Comparison of ENCODE assay signal across 28 cellular contexts in the genomic region with DNA sequence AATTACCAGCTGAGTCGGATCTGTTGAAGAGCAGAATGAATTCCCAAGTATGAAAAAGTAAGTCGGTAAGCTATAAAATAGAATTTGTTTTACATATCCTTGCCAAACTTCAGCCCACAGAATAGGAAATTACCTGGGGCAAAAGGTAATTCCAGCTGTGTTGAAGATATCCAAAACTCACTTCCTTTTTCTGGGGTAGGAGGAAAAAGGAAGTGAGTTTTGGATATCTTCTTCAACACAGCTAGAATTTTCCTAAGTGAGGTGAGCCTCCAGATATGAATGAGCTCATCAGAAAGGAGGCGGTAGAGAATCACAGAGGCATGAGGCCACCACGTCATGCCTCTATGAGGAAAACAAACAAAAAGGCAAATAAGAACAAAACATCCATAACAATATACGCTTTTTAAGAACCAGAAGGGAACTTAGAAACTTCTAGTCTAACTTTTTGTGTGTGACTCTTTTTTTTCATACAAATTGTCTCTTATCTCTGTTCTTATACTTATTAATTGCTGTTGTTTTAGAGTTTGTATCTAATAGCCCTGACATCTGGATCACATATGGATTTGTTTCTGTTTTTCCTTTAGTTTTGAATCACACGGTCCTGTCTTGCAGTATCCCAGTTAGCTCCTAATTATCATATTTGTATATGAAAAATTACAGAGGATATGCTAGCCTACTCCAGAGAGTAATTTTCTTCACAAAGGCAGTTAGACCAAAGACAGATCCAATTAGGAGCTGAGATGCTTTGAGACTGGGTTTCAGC.
DNase-seq lines count a peak whose midpoint lies in the region; ATAC-seq, FAIRE-seq and TF ChIP-seq lines count a peak whose summit lies in the region.
"Had no signal": no experiment of that assay in that cellular context is flagged by ENCODE, and none has a peak within 500 bp of the region (broad histone marks: within the 10 kb centered on the region; RNA-seq: fewer than 3 reads in every experiment).

No MANE protein-coding gene starts in this region.

- H3K36me3 Mint-ChIP-seq in astrocyte (ENCODE audit: low read depth, unreplicated experiment) = no peaks in the 10 kb centered on the region
- H3K36me3 Mint-ChIP-seq: activated CD4-positive, alpha-beta memory T cell treated with anti-CD3 and anti-CD28 coated beads for 36 hours; activated naive CD4-positive, alpha-beta T cell treated with anti-CD3 and anti-CD28 coated beads, Interleukin-2, amount 50 U/mL, for 72 hours; naive thymus-derived CD8-positive, alpha-beta T cell had no signal

- no peaks in the 10 kb centered on the region for H3K36me3 ChIP-seq in astrocyte (ENCODE audit: insufficient read depth, low read length)
- H3K36me3 ChIP-seq: MG63, tibial artery had no signal

- peaks cover 8% of the 10 kb centered on the region for H3K4me1 ChIP-seq in astrocyte (ENCODE audit: insufficient read depth, low read length)
- H3K4me1 ChIP-seq: tibial artery had no signal

- no peak for FAIRE-seq in astrocyte (lab: Jason Lieb, UNC)
- FAIRE-seq: GM12878, H54, kidney, small intestine had no signal

- no peak for ATAC-seq in HG03342 (IDR thresholded peaks at IDR 0.05; ENCODE audit: unreplicated experiment)
- ATAC-seq in esophagus mucosa = no peak
- ATAC-seq: activated CD4-positive, CD25-positive, alpha-beta regulatory T cell treated with anti-CD3 and anti-CD28 coated beads, Interleukin-2, amount 50 U/mL, for 24 hours; activated naive CD4-positive, alpha-beta T cell treated with anti-CD3 and anti-CD28 coated beads, Interleukin-2, amount 50 U/mL, for 72 hours; GM12878; naive thymus-derived CD8-positive, alpha-beta T cell; Panc1 had no signal

- H3K4me2 ChIP-seq in astrocyte (ENCODE audit: low read length) = peak overlapping the region; percentile 37

- peak overlapping the region; percentile 64 for H3K27ac Mint-ChIP-seq in astrocyte (ENCODE audit: unreplicated experiment)
- H3K27ac Mint-ChIP-seq: activated CD4-positive, alpha-beta memory T cell treated with anti-CD3 and anti-CD28 coated beads for 36 hours; activated naive CD4-positive, alpha-beta T cell treated with anti-CD3 and anti-CD28 coated beads, Interleukin-2, amount 50 U/mL, for 72 hours; activated T-helper 2 cell treated with anti-CD3 and anti-CD28 coated beads, Interferon-gamma antibody, Interleukin-2, Interleukin-4, amounts not matched to agents 10 μg/mL and 5 μg/mL and 100 μg/mL, durations not matched to agents 14 hours and 24 hours and 36 hours; naive thymus-derived CD8-positive, alpha-beta T cell had no signal

- no peak for TF ChIP-seq CTCF in AG10803 (conservative IDR thresholded peaks at IDR 0.05; ENCODE audit: low read length)
- no peak for TF ChIP-seq CTCF in astrocyte (IDR thresholded peaks at IDR 0.05; ENCODE audit: insufficient read depth, low read depth, low read length)

- H3K9me3 Mint-ChIP-seq in astrocyte (ENCODE audit: unreplicated experiment) = no peaks in the 10 kb centered on the region
- H3K9me3 Mint-ChIP-seq: activated CD4-positive, alpha-beta memory T cell treated with anti-CD3 and anti-CD28 coated beads for 36 hours; activated naive CD4-positive, alpha-beta T cell treated with anti-CD3 and anti-CD28 coated beads, Interleukin-2, amount 50 U/mL, for 72 hours; activated T-helper 2 cell treated with anti-CD3 and anti-CD28 coated beads, Interferon-gamma antibody, Interleukin-2, Interleukin-4, amounts not matched to agents 10 μg/mL and 5 μg/mL and 100 μg/mL, durations not matched to agents 14 hours and 24 hours and 36 hours; central memory CD8-positive, alpha-beta T cell; naive thymus-derived CD8-positive, alpha-beta T cell had no signal

- peaks cover 4% of the 10 kb centered on the region for H3K27me3 Mint-ChIP-seq in astrocyte (ENCODE audit: low read depth, unreplicated experiment)

- no peak overlapping the region for H2AFZ ChIP-seq in astrocyte (ENCODE audit: low read depth, low read length)

- no peak overlapping the region for H3K27ac ChIP-seq in astrocyte (ENCODE audit: low read depth, low read length)
- H3K27ac ChIP-seq: C4-2B, tibial artery had no signal

- H3K27me3 ChIP-seq in astrocyte (ENCODE audit: insufficient read depth, low read length) = no peaks in the 10 kb centered on the region
- H3K27me3 ChIP-seq: MG63, tibial artery had no signal

- no peaks in the 10 kb centered on the region for H4K20me1 ChIP-seq in astrocyte (ENCODE audit: insufficient read depth, low read length)

- peaks cover 19% of the 10 kb centered on the region for H3K4me1 Mint-ChIP-seq in astrocyte (ENCODE audit: low read depth, unreplicated experiment)
- H3K4me1 Mint-ChIP-seq: central memory CD8-positive, alpha-beta T cell; naive thymus-derived CD8-positive, alpha-beta T cell had no signal

- no peak overlapping the region for H3K9ac ChIP-seq in astrocyte (ENCODE audit: low read length)

- peak; percentile 9 for DNase-seq in AG10803 (ENCODE audit: low read depth)
- DNase-seq in GM03348 (ENCODE audit: low spot score) = peak; percentile 20
- DNase-seq in astrocyte (ENCODE audit: low read depth) = peak; percentile 11
- DNase-seq in iris pigment epithelial cell (ENCODE audit: low read depth) = peak; percentile 31
- no peak for DNase-seq in ecto neural progenitor cell (ENCODE audit: low spot score)
- DNase-seq: activated CD4-positive, alpha-beta memory T cell treated with anti-CD3 and anti-CD28 coated beads for 36 hours; KG1; kidney; MG63; naive thymus-derived CD8-positive, alpha-beta T cell; NCI-H1417; NCI-H2029 treated with DMSO at 0.1 percent for 48 hours; NCI-H526; occipital lobe; small intestine; stimulated activated CD4-positive, alpha-beta T cell treated with anti-CD3 and anti-CD28 coated beads, Interleukin-2, amount 100 ng/mL, for 24 hours; T-helper 1 cell; tibial artery had no signal

- H3K4me3 ChIP-seq in AG10803 (ENCODE audit: low read length) (no peak overlapping the region), astrocyte (ENCODE audit: insufficient read depth, low read depth, low read length) (no peak overlapping the region)
- H3K4me3 ChIP-seq: GM12878, MG63, tibial artery had no signal

- no peaks in the 10 kb centered on the region for H3K79me2 ChIP-seq in astrocyte (ENCODE audit: insufficient read depth, low read length)

- no peaks in the 10 kb centered on the region for H3K9me3 ChIP-seq in astrocyte (ENCODE audit: insufficient read depth, low read depth, low read length)
- H3K9me3 ChIP-seq: MG63, tibial artery had no signal

- H3K4me3 Mint-ChIP-seq in astrocyte (ENCODE audit: unreplicated experiment) = no peak overlapping the region
- H3K4me3 Mint-ChIP-seq: activated CD4-positive, alpha-beta memory T cell treated with anti-CD3 and anti-CD28 coated beads for 36 hours; central memory CD8-positive, alpha-beta T cell; naive thymus-derived CD8-positive, alpha-beta T cell had no signal
